13 cellular contexts compared by ENCODE assay signal in the genomic region with DNA sequence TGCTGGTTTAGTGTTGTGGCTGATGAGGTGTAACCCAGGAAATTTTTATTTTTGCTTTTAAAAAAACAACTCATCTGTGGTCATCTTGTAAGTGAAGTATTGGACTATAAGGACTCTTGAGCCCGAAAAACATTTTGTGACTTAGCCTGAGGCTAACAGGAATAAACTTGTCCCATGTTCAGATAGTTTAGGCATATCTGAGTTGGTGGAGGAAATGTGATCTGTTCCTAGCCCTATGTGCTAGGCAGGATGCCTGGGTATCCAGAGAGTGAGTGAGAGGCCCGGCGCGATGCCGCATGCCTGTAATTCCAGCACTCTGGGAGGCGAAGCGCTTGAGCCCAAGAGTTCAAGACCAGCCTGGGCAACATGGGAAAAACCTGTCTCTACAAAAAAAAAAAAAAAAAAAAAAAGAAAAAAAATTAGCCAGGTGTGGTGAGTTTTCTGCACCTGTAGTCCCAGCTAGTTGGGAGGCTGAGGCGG. TPM values are rescaled to one million over a fixed set of nuclear protein-coding genes. Genes with fewer than 3 reads are reported as not detected.
DNase-seq lines count a peak whose midpoint lies in the region; ATAC-seq and TF ChIP-seq lines count a peak whose summit lies in the region.
"Had no signal": no experiment of that assay in that cellular context is flagged by ENCODE, and none has a peak within 500 bp of the region (broad histone marks: within the 10 kb centered on the region; RNA-seq: fewer than 3 reads in every experiment).

No MANE protein-coding gene starts in this region.

- H3K4me3 ChIP-seq in Loucy (ENCODE audit: low read length, poor library complexity, severe bottlenecking) (peak overlapping the region; percentile 80), coronary artery (no peak overlapping the region), osteoblast (ENCODE audit: insufficient read depth, low read length) (no peak overlapping the region)

- peak overlapping the region; percentile 50 to 71 for H3K27ac ChIP-seq in coronary artery
- H3K27ac ChIP-seq in osteoblast (ENCODE audit: low read depth, low read length): peak overlapping the region; percentile 76
- H3K27ac ChIP-seq: VCaP had no signal

- H3K9me3 ChIP-seq in Loucy (ENCODE audit: insufficient read depth, low read depth, low read length) (no peaks in the 10 kb centered on the region), osteoblast (ENCODE audit: low read depth, low read length) (no peaks in the 10 kb centered on the region)

- H2AFZ ChIP-seq in Loucy (ENCODE audit: low read length) (no peak overlapping the region), osteoblast (ENCODE audit: low read length) (no peak overlapping the region)

- no peak overlapping the region for H3K9ac ChIP-seq in Loucy (ENCODE audit: low read depth, low read length, poor library complexity, severe bottlenecking)

- H3K4me1 ChIP-seq in Loucy (ENCODE audit: insufficient read depth, low read length, poor library complexity, severe bottlenecking) (peaks cover 25% of the 10 kb centered on the region), osteoblast (ENCODE audit: insufficient read depth, low read length) (peaks cover 41% of the 10 kb centered on the region)

- no peaks in the 10 kb centered on the region for H3F3A ChIP-seq in Loucy (ENCODE audit: low read depth)

- TF ChIP-seq CTCF in Loucy (conservative IDR thresholded peaks at IDR 0.05; ENCODE audit: low read length): no peak
- no peak for TF ChIP-seq CTCF in coronary artery (IDR thresholded peaks at IDR 0.05)
- TF ChIP-seq CTCF in osteoblast (IDR thresholded peaks at IDR 0.05; ENCODE audit: extremely low read depth, low read depth, low read length): no peak
- TF ChIP-seq CTCF in omental fat pad (IDR thresholded peaks at IDR 0.05): no peak

- no peaks in the 10 kb centered on the region for H3K36me3 ChIP-seq in Loucy (ENCODE audit: insufficient read depth, low read length)
- no peaks in the 10 kb centered on the region for H3K36me3 ChIP-seq in osteoblast (ENCODE audit: insufficient read depth, low read length)

- H4K20me1 ChIP-seq in Loucy (ENCODE audit: insufficient read depth, low read length, poor library complexity, severe bottlenecking) (peaks cover 34% of the 10 kb centered on the region), osteoblast (ENCODE audit: insufficient read depth, low read length) (peaks cover 4% of the 10 kb centered on the region)

- peak; percentile 56 for DNase-seq in ELF-1 (ENCODE audit: low read depth, low spot score)
- DNase-seq in coronary artery (ENCODE audit: low spot score): no peak
- DNase-seq in osteoblast (ENCODE audit: insufficient read length, low spot score, missing footprints): no peak
- no peak for DNase-seq in central memory CD4-positive, alpha-beta T cell
- DNase-seq in omental fat pad (ENCODE audit: low spot score): no peak
- DNase-seq in SW480 (ENCODE audit: low spot score): no peak
- DNase-seq in activated gamma-delta T cell (lab: John Stamatoyannopoulos, UW): no peak
- DNase-seq: activated effector memory CD4-positive, alpha-beta T cell treated with anti-CD3 and anti-CD28 coated beads, Interleukin-2, amount 50 U/mL, for 16 hours; naive thymus-derived CD4-positive, alpha-beta T cell; NCI-H187; substantia nigra had no signal

- H3K79me2 ChIP-seq in Loucy (ENCODE audit: insufficient read depth, low read length): peaks cover 73% of the 10 kb centered on the region
- H3K79me2 ChIP-seq in osteoblast (ENCODE audit: insufficient read depth, low read length): peaks cover 61% of the 10 kb centered on the region

- no peaks in the 10 kb centered on the region for H3K27me3 ChIP-seq in Loucy (ENCODE audit: insufficient read depth, low read length, poor library complexity, severe bottlenecking)
- no peaks in the 10 kb centered on the region for H3K27me3 ChIP-seq in osteoblast (ENCODE audit: insufficient read depth, low read length)

- no peaks in the 10 kb centered on the region for H3K9me2 ChIP-seq in Loucy (replicated peaks; ENCODE audit: low read depth, low read length)

- H3K4me2 ChIP-seq in Loucy (ENCODE audit: low read depth, low read length, poor library complexity, severe bottlenecking): peak overlapping the region; percentile 79
- peak overlapping the region; percentile 49 for H3K4me2 ChIP-seq in osteoblast (ENCODE audit: insufficient read depth, low read length)

- no peak for ATAC-seq in omental fat pad (ENCODE audit: low FRiP score)
- ATAC-seq: naive thymus-derived CD4-positive, alpha-beta T cell had no signal

RNA-seq across cellular contexts. Expression of a gene that starts 3.7 kb away (rescaled TPM):
- 69.2 and 76.0 TPM in 2 replicates for total RNA-seq in osteoblast
- total RNA-seq in omental fat pad: 10 to 100 TPM; 38.1 to 46.5 (median 40.6) TPM
